ENCODE assay signal across 9 cellular contexts in genomic region chr4:19739101-19739651, GRCh38.
DNase-seq lines count a peak whose midpoint lies in the region; ATAC-seq and TF ChIP-seq lines count a peak whose summit lies in the region.
"Had no signal": no experiment of that assay in that cellular context is flagged by ENCODE, and none has a peak within 500 bp of the region (broad histone marks: within the 10 kb centered on the region; RNA-seq: fewer than 3 reads in every experiment).

No MANE protein-coding gene starts in this region.

- no peaks in the 10 kb centered on the region for H3K4me1 ChIP-seq in breast epithelium

- peak overlapping the region; percentile 63 to 78 for H3K27ac ChIP-seq in breast epithelium
- H3K27ac ChIP-seq: SK-N-MC had no signal

- H3K9me3 ChIP-seq in breast epithelium = no peaks in the 10 kb centered on the region

- H3K27me3 Mint-ChIP-seq in nephron (ENCODE audit: low read depth) = no peaks in the 10 kb centered on the region
- H3K27me3 Mint-ChIP-seq in activated T-cell treated with anti-CD3 and anti-CD28 coated beads, Interleukin-2, amount 50 U/mL, for 4 hours (ENCODE audit: low read depth) = no peaks in the 10 kb centered on the region

- H3K4me1 Mint-ChIP-seq in nephron = peaks cover 23% of the 10 kb centered on the region
- no peaks in the 10 kb centered on the region for H3K4me1 Mint-ChIP-seq in activated T-cell treated with anti-CD3 and anti-CD28 coated beads, Interleukin-2, amount 50 U/mL, for 4 hours (ENCODE audit: low read depth)

- TF ChIP-seq POLR2A in breast epithelium (IDR thresholded peaks at IDR 0.05) = no peak

- DNase-seq in COR-L47 (lab: John Stamatoyannopoulos, UW) (peak; percentile 2), NCI-H2029 (lab: John Stamatoyannopoulos, UW) (peak; percentile 42), breast epithelium (ENCODE audit: low spot score in 2 of 2) (no peak), NCI-H524 (lab: John Stamatoyannopoulos, UW) (no peak), NCI-H187 treated with DMSO at 0.1 percent for 48 hours (lab: John Stamatoyannopoulos, UW) (no peak)
- DNase-seq in activated T-cell treated with anti-CD3 and anti-CD28 coated beads, Interleukin-2, amount 50 U/mL, for 4 hours = no peak

- no peaks in the 10 kb centered on the region for H3K9me3 Mint-ChIP-seq in nephron
- H3K9me3 Mint-ChIP-seq in activated T-cell treated with anti-CD3 and anti-CD28 coated beads, Interleukin-2, amount 50 U/mL, for 4 hours = peaks cover 3% of the 10 kb centered on the region

- TF ChIP-seq CTCF in breast epithelium (IDR thresholded peaks at IDR 0.05) = no peak
- TF ChIP-seq CTCF in nephron (IDR thresholded peaks at IDR 0.05; ENCODE audit: unreplicated experiment in 3 of 3) = no peak

- H3K27me3 ChIP-seq in breast epithelium = no peaks in the 10 kb centered on the region

- no peak overlapping the region for H3K4me3 Mint-ChIP-seq in nephron
- H3K4me3 Mint-ChIP-seq in activated T-cell treated with anti-CD3 and anti-CD28 coated beads, Interleukin-2, amount 50 U/mL, for 4 hours = no peak overlapping the region

- no peak overlapping the region for H3K4me3 ChIP-seq in breast epithelium
- H3K4me3 ChIP-seq: SK-N-MC had no signal

- peak overlapping the region; percentile 87 to 95 (median 93) for H3K27ac Mint-ChIP-seq in nephron

- intact Hi-C loops in breast epithelium (cut with DNase I; ENCODE audit: low total_unique reads) = no loop called here

- no peak for ATAC-seq in activated T-cell treated with anti-CD3 and anti-CD28 coated beads, Interleukin-2, amount 50 U/mL, for 4 hours
- no peak for ATAC-seq in GM18868 (IDR thresholded peaks at IDR 0.05; ENCODE audit: unreplicated experiment)

- no peaks in the 10 kb centered on the region for H3K36me3 ChIP-seq in breast epithelium

- H3K36me3 Mint-ChIP-seq in nephron (ENCODE audit: low read depth) = no peaks in the 10 kb centered on the region
- H3K36me3 Mint-ChIP-seq in activated T-cell treated with anti-CD3 and anti-CD28 coated beads, Interleukin-2, amount 50 U/mL, for 4 hours (ENCODE audit: insufficient read depth) = no peaks in the 10 kb centered on the region

Comparison
In these comparisons a context has a peak if more than half of its experiments do, and no peak if none do; other contexts are left out.
1. DNase-seq: peak in COR-L47 (single experiment) and NCI-H2029 (single experiment); none in breast epithelium (0 of 2), activated T-cell treated with anti-CD3 and anti-CD28 coated beads, Interleukin-2, amount 50 U/mL, for 4 hours (single experiment), NCI-H524 (0 of 2) and NCI-H187 treated with DMSO at 0.1 percent for 48 hours (single experiment).